Comparison of ENCODE assay signal across 2 cellular contexts in genomic region chr1:12028957-12029511, GRCh38.
TF ChIP-seq lines count a peak whose summit lies in the region.

No MANE protein-coding gene starts in this region.

TF ChIP-seq in HepG2, 621 proteins besides CTCF, POLR2A, EP300 and RAD21:
- no peak for TF ChIP-seq RXRA (CRISPR knock-in tag; IDR thresholded peaks at IDR 0.05)
- TF ChIP-seq RBFOX2 (IDR thresholded peaks at IDR 0.05; ENCODE audit: low read depth, low read length): 0 out of 2 replicates have a peak, but pooled peaks have one; percentile 30
- TF ChIP-seq AGO2 (optimal IDR thresholded peaks at IDR 0.05; ENCODE audit: low read depth, low read length): peak; percentile 32
- no peak for TF ChIP-seq FOSL2 (CRISPR knock-in tag; IDR thresholded peaks at IDR 0.05)

TF ChIP-seq in H1, 55 proteins besides CTCF, POLR2A, EP300 and RAD21:
- no peak for TF ChIP-seq SP1 (IDR thresholded peaks at IDR 0.05; ENCODE audit: low read depth, low read length)
- TF ChIP-seq CHD7 (IDR thresholded peaks at IDR 0.05; ENCODE audit: insufficient replicate concordance, low read length): no peak
- TF ChIP-seq HDAC6 (IDR thresholded peaks at IDR 0.05; ENCODE audit: low read depth, low read length): no peak
